1 cellular context compared by ENCODE assay signal in the genomic region with DNA sequence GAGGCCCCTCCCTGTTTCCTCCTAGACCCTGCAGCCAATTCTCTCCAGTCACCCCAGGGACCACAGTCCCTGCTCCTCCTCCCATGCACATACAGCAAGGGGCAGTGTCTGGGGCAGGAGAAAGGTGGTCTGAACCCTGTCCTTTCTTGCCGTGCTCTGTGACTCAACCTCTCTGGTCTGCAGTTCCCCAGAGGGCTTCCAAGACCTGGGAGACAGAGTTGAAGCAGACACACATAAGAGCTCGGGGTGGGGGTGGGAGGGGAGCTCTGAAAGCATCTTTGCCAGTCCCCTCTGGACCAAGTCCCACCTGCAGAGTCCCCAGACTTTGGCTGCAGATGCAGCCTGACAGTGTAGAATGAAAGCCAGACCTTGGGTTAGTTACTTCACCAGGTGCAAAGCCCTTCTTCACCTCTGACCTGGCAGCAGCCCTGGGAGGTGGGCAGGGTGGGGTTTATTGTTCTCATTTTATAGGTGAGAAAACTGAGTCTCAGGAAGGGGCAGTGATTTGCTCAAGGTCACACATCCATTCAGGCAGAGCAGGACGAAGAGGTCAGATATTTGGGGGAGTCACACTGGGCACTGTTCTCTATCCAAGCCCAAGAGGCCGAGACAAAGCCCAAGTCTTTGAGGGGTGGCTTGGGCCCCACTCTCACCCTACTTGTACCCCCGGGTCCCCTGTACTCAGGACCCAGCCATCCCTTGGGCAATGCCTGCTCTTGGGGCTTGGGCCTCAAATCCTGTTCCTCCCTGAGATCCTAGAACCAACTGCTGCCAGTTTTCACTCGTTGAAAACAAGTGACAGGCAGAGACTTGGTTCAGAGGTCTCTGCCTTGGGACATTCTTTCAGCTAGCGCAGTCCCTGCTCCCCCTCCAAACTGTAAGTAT.
TF ChIP-seq lines count a peak whose summit lies in the region.

No MANE protein-coding gene starts in this region.

TF ChIP-seq in HEK293T, 16 proteins besides CTCF, POLR2A, EP300 and RAD21:
- TF ChIP-seq, protein P1, sequence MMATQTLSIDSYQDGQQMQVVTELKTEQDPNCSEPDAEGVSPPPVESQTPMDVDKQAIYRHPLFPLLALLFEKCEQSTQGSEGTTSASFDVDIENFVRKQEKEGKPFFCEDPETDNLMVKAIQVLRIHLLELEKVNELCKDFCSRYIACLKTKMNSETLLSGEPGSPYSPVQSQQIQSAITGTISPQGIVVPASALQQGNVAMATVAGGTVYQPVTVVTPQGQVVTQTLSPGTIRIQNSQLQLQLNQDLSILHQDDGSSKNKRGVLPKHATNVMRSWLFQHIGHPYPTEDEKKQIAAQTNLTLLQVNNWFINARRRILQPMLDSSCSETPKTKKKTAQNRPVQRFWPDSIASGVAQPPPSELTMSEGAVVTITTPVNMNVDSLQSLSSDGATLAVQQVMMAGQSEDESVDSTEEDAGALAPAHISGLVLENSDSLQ (IDR thresholded peaks at IDR 0.05) = no peak
- no peak for TF ChIP-seq FOXK2 (IDR thresholded peaks at IDR 0.05)
- no peak for TF ChIP-seq ZNF384 (IDR thresholded peaks at IDR 0.05)
- TF ChIP-seq BHLHE40 (IDR thresholded peaks at IDR 0.05; ENCODE audit: borderline replicate concordance) = no peak
- no peak for TF ChIP-seq TARDBP (IDR thresholded peaks at IDR 0.05)
- TF ChIP-seq L3MBTL2 (conservative IDR thresholded peaks at IDR 0.05) = no peak
- TF ChIP-seq ARNT (IDR thresholded peaks at IDR 0.05) = no peak
- TF ChIP-seq LEF1 (IDR thresholded peaks at IDR 0.05; ENCODE audit: borderline replicate concordance) = no peak
- no peak for TF ChIP-seq FOXM1 (IDR thresholded peaks at IDR 0.05; ENCODE audit: borderline replicate concordance)
